Comparison of ENCODE assay signal across 22 cellular contexts in the genomic region with DNA sequence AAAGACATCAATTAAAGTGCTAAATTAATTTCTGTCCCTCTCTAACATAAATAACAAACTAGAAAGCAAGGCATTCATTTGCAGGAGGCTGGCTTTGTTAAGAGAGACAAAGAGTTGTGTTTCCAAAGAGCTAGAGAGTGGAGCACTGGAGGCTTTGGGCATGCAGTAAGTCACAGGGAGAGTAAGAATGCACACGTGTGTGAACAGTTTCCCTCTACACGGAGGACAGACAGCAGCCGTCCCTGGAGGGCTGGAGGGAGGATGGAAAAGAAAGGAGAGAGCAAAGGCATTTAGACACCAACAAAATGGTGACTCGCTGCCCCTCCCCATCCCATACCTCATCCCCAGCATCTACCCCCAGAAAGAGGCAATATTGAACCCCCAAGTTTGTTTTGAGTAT. TPM values are rescaled to one million over a fixed set of nuclear protein-coding genes. Genes with fewer than 3 reads are reported as not detected.
DNase-seq lines count a peak whose midpoint lies in the region; ATAC-seq, FAIRE-seq and TF ChIP-seq lines count a peak whose summit lies in the region.
"Had no signal": no experiment of that assay in that cellular context is flagged by ENCODE, and none has a peak within 500 bp of the region (broad histone marks: within the 10 kb centered on the region; RNA-seq: fewer than 3 reads in every experiment).

No MANE protein-coding gene starts in this region.

- H2BK15ac ChIP-seq in H9 (ENCODE audit: low read depth, low read length) (no peak overlapping the region), H1 (ENCODE audit: low read length) (no peak overlapping the region)

- H4K20me1 ChIP-seq in H9 (ENCODE audit: control insufficient read depth, insufficient read depth, insufficient read length) (no peaks in the 10 kb centered on the region), H1 (replicated peaks in 1 of 2; ENCODE audit: control insufficient read depth in 1 of 2, insufficient read depth in 2 of 2, low read length in 2 of 2) (no peaks in the 10 kb centered on the region)

- no peak overlapping the region for H3K56ac ChIP-seq in H9 (ENCODE audit: insufficient read length, low read depth, low read length)
- no peak overlapping the region for H3K56ac ChIP-seq in H1 (replicated peaks; ENCODE audit: insufficient read length, low read depth, low read length)

- POLR2A ChIA-PET in H1 (lab: Charles Lee; ENCODE audit: partially characterized antibody), result no interaction called here

- H3K4me3 ChIP-seq in H1 (ENCODE audit: extremely low read depth in 1 of 4, insufficient read depth in 2 of 4, low read depth in 3 of 4, low read length in 4 of 4), result no peak overlapping the region
- H3K4me3 ChIP-seq in brain microvascular endothelial cell (ENCODE audit: low read depth, low read length), result no peak overlapping the region
- H3K4me3 ChIP-seq: A549 had no signal

- H3K4me1 ChIP-seq in H9 (ENCODE audit: insufficient read depth, low read length) (no peaks in the 10 kb centered on the region; the same call in 1 of the 2 replicates), H1 (replicated peaks in 1 of 4; ENCODE audit: control insufficient read depth in 3 of 4, insufficient read depth in 4 of 4, low read length in 3 of 4) (peaks cover 0 to 7% (median 2%) of the 10 kb centered on the region in 4 experiments; a peak in 3 of 7 replicates)
- H3K4me1 ChIP-seq: A549 had no signal

- DNase-seq in H9, result no peak
- DNase-seq in H1 (ENCODE audit: low read depth in 1 of 2, low spot score in 2 of 2), result no peak
- DNase-seq in neural crest cell (ENCODE audit: low read depth, low spot score), result no peak
- DNase-seq in retina, result peak; percentile 31
- no peak for DNase-seq in brain microvascular endothelial cell
- DNase-seq: CD8-positive, alpha-beta T cell; COR-L47; DMS153; DMS79 treated with DMSO at 0.1 percent for 48 hours; EL; GOT3 had no signal

- no peak overlapping the region for H4K91ac ChIP-seq in H9 (ENCODE audit: insufficient read length, low read depth, low read length)
- H4K91ac ChIP-seq in H1 (replicated peaks; ENCODE audit: insufficient read length, low read length), result no peak overlapping the region

- H3K9me3 Mint-ChIP-seq in H9, result peaks cover 0 to 5% of the 10 kb centered on the region in 2 experiments; a peak in 3 of 5 replicates
- H3K9me3 Mint-ChIP-seq in neural crest cell, result peaks cover 3% of the 10 kb centered on the region
- H3K9me3 Mint-ChIP-seq in activated T-helper 17 cell treated with anti-CD3 and anti-CD28 coated beads, Interleukin-2, amount 50 U/mL, for 72 hours, result no peaks in the 10 kb centered on the region
- H3K9me3 Mint-ChIP-seq: CD8-positive, alpha-beta T cell had no signal

- H4K8ac ChIP-seq in H9 (replicated peaks; ENCODE audit: insufficient read length, low read depth, low read length) (no peak overlapping the region), H1 (ENCODE audit: extremely low read depth, insufficient read depth, low read length) (no peak overlapping the region)

- no peak for TF ChIP-seq CTCF in H9 (conservative IDR thresholded peaks at IDR 0.05)
- TF ChIP-seq CTCF in H1 (IDR thresholded peaks at IDR 0.05; ENCODE audit: control extremely low read depth in 1 of 3, insufficient read depth in 1 of 3, low read depth in 1 of 3, low read length in 3 of 3), result no peak
- no peak for TF ChIP-seq CTCF in neural crest cell (conservative IDR thresholded peaks at IDR 0.05)
- TF ChIP-seq CTCF in brain microvascular endothelial cell (IDR thresholded peaks at IDR 0.05; ENCODE audit: low read depth, low read length, missing control alignments), result no peak

- in situ Hi-C loops in brain microvascular endothelial cell (cut with HindIII; ENCODE audit: low pct_ligation_motif_present, low sequenced_read_pairs), result no loop called here

- H3K9ac ChIP-seq in H9 (ENCODE audit: extremely low read depth, insufficient read length, low read length) (no peak overlapping the region), H1 (replicated peaks in 1 of 4; ENCODE audit: extremely low read depth in 1 of 4, low read depth in 3 of 4, low read length in 3 of 4) (no peak overlapping the region)

- H3K9me3 ChIP-seq in H9 (ENCODE audit: control insufficient read depth, low read depth, low read length) (no peaks in the 10 kb centered on the region), H1 (ENCODE audit: insufficient read depth in 2 of 2, low read depth in 1 of 2, low read length in 1 of 2) (peaks cover 3 to 6% of the 10 kb centered on the region in 2 experiments; a peak in 2 of 4 replicates)
- H3K9me3 ChIP-seq: A549 had no signal

- no peak overlapping the region for H3K4me3 Mint-ChIP-seq in H9
- H3K4me3 Mint-ChIP-seq in neural crest cell, result no peak overlapping the region
- H3K4me3 Mint-ChIP-seq in activated T-helper 17 cell treated with anti-CD3 and anti-CD28 coated beads, Interleukin-2, amount 50 U/mL, for 72 hours, result no peak overlapping the region
- H3K4me3 Mint-ChIP-seq: CD14-positive monocyte; CD8-positive, alpha-beta T cell had no signal

- no peak overlapping the region for H3K4me2 ChIP-seq in H9 (ENCODE audit: insufficient read depth, insufficient read length, low read length)
- H3K4me2 ChIP-seq in H1 (ENCODE audit: insufficient read depth in 1 of 2, low read depth in 2 of 2, low read length in 2 of 2), result no peak overlapping the region
- H3K4me2 ChIP-seq: A549 had no signal

- H3K27ac Mint-ChIP-seq in H9 (no peak overlapping the region), neural crest cell (ENCODE audit: unreplicated experiment) (peak overlapping the region; percentile 89)
- no peak overlapping the region for H3K27ac Mint-ChIP-seq in activated T-helper 17 cell treated with anti-CD3 and anti-CD28 coated beads, Interleukin-2, amount 50 U/mL, for 72 hours
- H3K27ac Mint-ChIP-seq: CD8-positive, alpha-beta T cell had no signal

- H3K23ac ChIP-seq in H9 (ENCODE audit: insufficient read length, low read depth, low read length), result no peak overlapping the region
- H3K23ac ChIP-seq in H1 (ENCODE audit: insufficient read length), result no peak overlapping the region

- TF ChIP-seq RAD21 in H1 (IDR thresholded peaks at IDR 0.05 in 1 of 2, conservative IDR thresholded peaks at IDR 0.05 in 1 of 2; ENCODE audit: low read depth in 2 of 2, low read length in 2 of 2), result no peak

- H3K4me1 Mint-ChIP-seq in H9, result peaks cover 12 to 13% of the 10 kb centered on the region in 2 experiments
- peaks cover 33% of the 10 kb centered on the region for H3K4me1 Mint-ChIP-seq in neural crest cell
- H3K4me1 Mint-ChIP-seq in activated T-helper 17 cell treated with anti-CD3 and anti-CD28 coated beads, Interleukin-2, amount 50 U/mL, for 72 hours, result no peaks in the 10 kb centered on the region
- H3K4me1 Mint-ChIP-seq: CD14-positive monocyte had no signal

- no peak for FAIRE-seq in H1 (lab: Jason Lieb, UNC)
- FAIRE-seq: A549, D721Med, G401.6, GM12891 had no signal

- H3K23me2 ChIP-seq in H9 (ENCODE audit: insufficient read length, low read depth, low read length, poor library complexity, severe bottlenecking) (no peaks in the 10 kb centered on the region), H1 (ENCODE audit: low read depth, low read length) (no peaks in the 10 kb centered on the region)

- no CpG with 5 or more reads among the region's 4 CpGs for WGBS in H9 (ENCODE audit: extremely low coverage, insufficient read length, low lambda C conversion rate)
- 84% methylated on average over 4 of the region's 4 CpGs; no CpG with 5 or more reads in 1 of the 2 experiments for WGBS in H1 (ENCODE audit: extremely low coverage in 1 of 2, insufficient coverage in 1 of 2, insufficient read length in 1 of 2, insufficient replicate concordance in 2 of 2, low coverage in 1 of 2, low lambda C conversion rate in 2 of 2, missing lambda C conversion rate in 1 of 2), 2 experiments

- H3T11ph ChIP-seq in H9 (ENCODE audit: low read length), result no peak overlapping the region

- H2BK5ac ChIP-seq in H9 (ENCODE audit: insufficient read length, low read length) (no peak overlapping the region), H1 (ENCODE audit: low read depth, low read length) (no peak overlapping the region)

- no peaks in the 10 kb centered on the region for H3K27me3 Mint-ChIP-seq in H9 (ENCODE audit: low read depth)
- no peaks in the 10 kb centered on the region for H3K27me3 Mint-ChIP-seq in neural crest cell (ENCODE audit: low read depth)
- peaks cover 44% of the 10 kb centered on the region for H3K27me3 Mint-ChIP-seq in activated T-helper 17 cell treated with anti-CD3 and anti-CD28 coated beads, Interleukin-2, amount 50 U/mL, for 72 hours

- H2BK120ac ChIP-seq in H9 (ENCODE audit: low read depth, low read length, poor library complexity, severe bottlenecking) (no peak overlapping the region), H1 (replicated peaks; ENCODE audit: low read depth, low read length) (no peak overlapping the region)

- TF ChIP-seq EP300 in H1 (IDR thresholded peaks at IDR 0.05; ENCODE audit: borderline replicate concordance in 1 of 2, low read depth in 2 of 2, low read length in 2 of 2), result no peak

- no peak for TF ChIP-seq POLR2A in H1 (IDR thresholded peaks at IDR 0.05; ENCODE audit: control extremely low read depth in 1 of 2, low read depth in 2 of 2, low read length in 2 of 2)

- no peaks in the 10 kb centered on the region for H3K79me1 ChIP-seq in H9 (ENCODE audit: insufficient read depth, low read depth, low read length, poor library complexity, severe bottlenecking)
- H3K79me1 ChIP-seq in H1 (ENCODE audit: low read depth, low read length), result no peaks in the 10 kb centered on the region

- H3K27me3 ChIP-seq in H9 (ENCODE audit: insufficient read depth, low read length), result no peaks in the 10 kb centered on the region
- H3K27me3 ChIP-seq in H1 (replicated peaks in 1 of 4; ENCODE audit: control insufficient read depth in 3 of 4, extremely low read depth in 1 of 4, insufficient read depth in 3 of 4, low read length in 3 of 4), result no peaks in the 10 kb centered on the region
- H3K27me3 ChIP-seq in brain microvascular endothelial cell (replicated peaks), result no peaks in the 10 kb centered on the region

- H3K36me3 Mint-ChIP-seq in H9 (ENCODE audit: insufficient read depth in 1 of 3, low read depth in 3 of 3) (no peaks in the 10 kb centered on the region), neural crest cell (ENCODE audit: low read depth) (no peaks in the 10 kb centered on the region)
- H3K36me3 Mint-ChIP-seq in activated T-helper 17 cell treated with anti-CD3 and anti-CD28 coated beads, Interleukin-2, amount 50 U/mL, for 72 hours (ENCODE audit: low read depth), result no peaks in the 10 kb centered on the region
- H3K36me3 Mint-ChIP-seq: CD14-positive monocyte; CD8-positive, alpha-beta T cell had no signal

- H2BK20ac ChIP-seq in H9 (ENCODE audit: low read depth, low read length, poor library complexity, severe bottlenecking) (no peak overlapping the region), H1 (ENCODE audit: low read length) (no peak overlapping the region)

- H3K18ac ChIP-seq in H9 (ENCODE audit: insufficient read length, low read depth, low read length) (no peak overlapping the region), H1 (ENCODE audit: extremely low read depth, low read length) (no peak overlapping the region)

- no peak overlapping the region for H4K5ac ChIP-seq in H9 (ENCODE audit: insufficient read length, low read depth, low read length)
- H4K5ac ChIP-seq in H1 (ENCODE audit: insufficient read length, low read depth, low read length), result no peak overlapping the region

- CTCF ChIA-PET in H1 (lab: Charles Lee; ENCODE audit: partially characterized antibody), result interaction anchor here (0.6 to 1.7 kb wide), 4 partner anchors 8 to 601 kb away, joined by 3 to 4 read pairs (median 3); no protein-coding TSS in a partner anchor

- H3K36me3 ChIP-seq in H1 (ENCODE audit: control insufficient read depth in 2 of 4, insufficient read depth in 4 of 4, low read length in 3 of 4) (no peaks in the 10 kb centered on the region), brain microvascular endothelial cell (replicated peaks) (no peaks in the 10 kb centered on the region)

- H3K4ac ChIP-seq in H9 (ENCODE audit: low read depth, low read length) (no peak overlapping the region), H1 (replicated peaks; ENCODE audit: insufficient read length, low read depth, low read length) (no peak overlapping the region)

- H2AFZ ChIP-seq in H9 (ENCODE audit: low read length) (peak overlapping the region; percentile 87), H1 (ENCODE audit: low read length) (peak overlapping the region; percentile 80)

- H2BK12ac ChIP-seq in H9 (ENCODE audit: insufficient read length, low read depth, low read length) (no peak overlapping the region), H1 (ENCODE audit: low read depth, low read length) (no peak overlapping the region)

- H3K14ac ChIP-seq in H9 (ENCODE audit: insufficient read depth, low read length) (no peak overlapping the region), H1 (ENCODE audit: insufficient read length) (no peak overlapping the region)

- H3K27ac ChIP-seq in H9 (ENCODE audit: insufficient read length, low read depth, low read length), result no peak overlapping the region
- no peak overlapping the region for H3K27ac ChIP-seq in H1 (ENCODE audit: low read depth, low read length)
- no peak overlapping the region for H3K27ac ChIP-seq in brain microvascular endothelial cell
- H3K27ac ChIP-seq: A549, HL-60 had no signal

- no peak overlapping the region for H2AK5ac ChIP-seq in H9 (ENCODE audit: insufficient read length, low read length)
- no peak overlapping the region for H2AK5ac ChIP-seq in H1 (ENCODE audit: low read depth, low read length)

- H3K79me2 ChIP-seq in H9 (ENCODE audit: insufficient read depth, low read length) (no peaks in the 10 kb centered on the region), H1 (ENCODE audit: control insufficient read depth in 1 of 2, insufficient read depth in 2 of 2, low read length in 2 of 2) (no peaks in the 10 kb centered on the region)

- no peak for ATAC-seq in GM19023 (IDR thresholded peaks at IDR 0.05; ENCODE audit: unreplicated experiment)
- ATAC-seq in activated T-helper 17 cell treated with anti-CD3 and anti-CD28 coated beads, Interleukin-2, amount 50 U/mL, for 72 hours (replicated peaks), result no peak
- ATAC-seq: A549; CD8-positive, alpha-beta T cell; HCT116 had no signal

RNA-seq across cellular contexts. Expression of gene DCHS2, which starts 20.4 kb away (rescaled TPM):
- 0.57 and 0.70 TPM in 2 replicates for total RNA-seq in H9 (2021)
- 1.8 and 2.6 TPM in 2 replicates for total RNA-seq in H1 (2021; fragmentation: NEBNext Ultra II Directional; extraction: Animal tissue kit (Norgen Biotek cat#: 25700))
- polyA plus RNA-seq in H1 (2011; rRNA removed), result 0.54 and 1.1 TPM in 2 replicates
- polyA plus RNA-seq in H1 (2011; cell fraction: cytosol; rRNA removed), result 0.70 TPM
- polyA plus RNA-seq in H1 (2011; cell fraction: nucleus; rRNA removed), result 1.9 TPM
- 0.37 to 0.64 TPM (median 0.53 TPM) in 4 replicates for polyA plus RNA-seq in H1 (2012, experiment 1 of 2)
- polyA plus RNA-seq in H1 (2012, experiment 2 of 2), result 0.16 TPM
- polyA plus RNA-seq in H1 (2013, experiment 1 of 2), result 1.2 TPM
- 1.1 TPM for polyA plus RNA-seq in H1 (2013, experiment 2 of 2)
- polyA minus RNA-seq in H1 (2011; rRNA and poly(A)+ RNA removed), result 2.4 and 2.6 TPM in 2 replicates
- 2.5 TPM for polyA minus RNA-seq in H1 (2011; cell fraction: cytosol; rRNA and poly(A)+ RNA removed)
- 7.7 TPM for polyA minus RNA-seq in H1 (2011; cell fraction: nucleus; rRNA and poly(A)+ RNA removed)
- total RNA-seq in neural crest cell, result 0.91 and 1.2 TPM in 2 replicates
- total RNA-seq in activated T-helper 17 cell treated with anti-CD3 and anti-CD28 coated beads, Interleukin-2, amount 50 U/mL, for 72 hours, result not detected
- total RNA-seq: CD8-positive, alpha-beta T cell had no signal
- polyA plus RNA-seq: AG04450, BJ, CD14-positive monocyte had no signal

RNA-seq across cellular contexts. Expression of gene PLRG1, which starts 38.2 kb away (rescaled TPM):
- total RNA-seq in H9 (2021), result 107 and 113 TPM in 2 replicates
- total RNA-seq in H1 (2021; fragmentation: NEBNext Ultra II Directional; extraction: Animal tissue kit (Norgen Biotek cat#: 25700)), result 98.2 and 108 TPM in 2 replicates
- 37.4 and 63.5 TPM in 2 replicates for polyA plus RNA-seq in H1 (2011; rRNA removed)
- polyA plus RNA-seq in H1 (2011; cell fraction: cytosol; rRNA removed), result 62.8 TPM
- polyA plus RNA-seq in H1 (2011; cell fraction: nucleus; rRNA removed), result 48.3 TPM
- 64.1 to 87.0 TPM (median 75.3 TPM) in 4 replicates for polyA plus RNA-seq in H1 (2012, experiment 1 of 2)
- polyA plus RNA-seq in H1 (2012, experiment 2 of 2), result 7.1 TPM
- polyA plus RNA-seq in H1 (2013, experiment 1 of 2), result 84.0 TPM
- polyA plus RNA-seq in H1 (2013, experiment 2 of 2), result 82.4 TPM
- 124 and 158 TPM in 2 replicates for polyA minus RNA-seq in H1 (2011; rRNA and poly(A)+ RNA removed)
- polyA minus RNA-seq in H1 (2011; cell fraction: cytosol; rRNA and poly(A)+ RNA removed), result 43.2 TPM
- polyA minus RNA-seq in H1 (2011; cell fraction: nucleus; rRNA and poly(A)+ RNA removed), result 55.6 TPM
- 93.3 and 103 TPM in 2 replicates for total RNA-seq in neural crest cell
- 100 to 1,000 TPM in 1 of 2 donors, 10 to 100 TPM in 1; 85.5 to 125 TPM for total RNA-seq in activated T-helper 17 cell treated with anti-CD3 and anti-CD28 coated beads, Interleukin-2, amount 50 U/mL, for 72 hours

RNA-seq across cellular contexts. Expression of gene FGB, which starts 50.8 kb away (rescaled TPM):
- total RNA-seq in H9 (2021) (not detected in 2 replicates), neural crest cell (not detected in 2 replicates)
- total RNA-seq in H1 (2021; fragmentation: NEBNext Ultra II Directional; extraction: Animal tissue kit (Norgen Biotek cat#: 25700)), result not detected in 2 replicates
- polyA plus RNA-seq in H1 (2011; rRNA removed), result not detected in 2 replicates
- not detected for polyA plus RNA-seq in H1 (2011; cell fraction: cytosol; rRNA removed)
- not detected for polyA plus RNA-seq in H1 (2011; cell fraction: nucleus; rRNA removed)
- not detected in 4 replicates for polyA plus RNA-seq in H1 (2012, experiment 1 of 2)
- not detected for polyA plus RNA-seq in H1 (2012, experiment 2 of 2)
- not detected for polyA plus RNA-seq in H1 (2013, experiment 1 of 2)
- 0.04 TPM for polyA plus RNA-seq in H1 (2013, experiment 2 of 2)
- not detected in 2 replicates for polyA minus RNA-seq in H1 (2011; rRNA and poly(A)+ RNA removed)
- polyA minus RNA-seq in H1 (2011; cell fraction: cytosol; rRNA and poly(A)+ RNA removed), result not detected
- not detected for polyA minus RNA-seq in H1 (2011; cell fraction: nucleus; rRNA and poly(A)+ RNA removed)
- total RNA-seq in activated T-helper 17 cell treated with anti-CD3 and anti-CD28 coated beads, Interleukin-2, amount 50 U/mL, for 72 hours, result not detected
- total RNA-seq: CD8-positive, alpha-beta T cell had no signal
- polyA plus RNA-seq: BJ, CD14-positive monocyte had no signal
